In the genomic region with DNA sequence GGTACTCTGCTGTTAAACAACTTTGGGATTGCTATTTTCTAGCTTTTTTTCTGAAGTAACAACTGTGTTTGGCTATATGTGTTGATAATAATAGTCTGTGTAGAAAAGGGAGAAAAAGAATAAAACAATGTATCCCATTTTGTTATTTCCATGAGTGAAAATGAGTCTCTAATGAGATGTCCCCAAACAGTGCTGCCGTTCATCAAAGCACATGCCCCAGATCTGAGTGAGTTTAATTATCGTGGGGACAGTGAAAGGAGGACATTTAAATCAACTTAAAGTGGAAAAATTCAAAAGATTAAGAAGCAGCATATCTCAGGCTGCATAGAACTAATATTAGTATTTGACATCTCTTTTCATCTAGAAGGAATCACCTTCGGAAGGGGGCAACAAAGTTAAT, we compare ENCODE assay signal across 24 cellular contexts. TPM values are rescaled to one million over a fixed set of nuclear protein-coding genes. Genes with fewer than 3 reads are reported as not detected.
DNase-seq lines count a peak whose midpoint lies in the region; ATAC-seq lines count a peak whose summit lies in the region.
"Had no signal": no experiment of that assay in that cellular context is flagged by ENCODE, and none has a peak within 500 bp of the region (broad histone marks: within the 10 kb centered on the region; RNA-seq: fewer than 3 reads in every experiment).

No MANE protein-coding gene starts in this region.

- CTCF ChIA-PET in activated CD4-positive, alpha-beta memory T cell treated with anti-CD3 and anti-CD28 coated beads for 36 hours (lab: Charles Lee): no interaction called here

- H3K27ac Mint-ChIP-seq in memory B cell: peak overlapping the region; percentile 9
- no peak overlapping the region for H3K27ac Mint-ChIP-seq in activated CD4-positive, alpha-beta memory T cell treated with anti-CD3 and anti-CD28 coated beads for 36 hours
- H3K27ac Mint-ChIP-seq: H9 had no signal

- H3K27me3 Mint-ChIP-seq in memory B cell: no peaks in the 10 kb centered on the region
- no peaks in the 10 kb centered on the region for H3K27me3 Mint-ChIP-seq in activated CD4-positive, alpha-beta memory T cell treated with anti-CD3 and anti-CD28 coated beads for 36 hours
- H3K27me3 Mint-ChIP-seq: CD8-positive, alpha-beta memory T cell had no signal

- intact Hi-C loops in activated CD4-positive, alpha-beta memory T cell treated with anti-CD3 and anti-CD28 coated beads for 36 hours (cut with micrococcal nuclease): no loop called here

- H3K36me3 Mint-ChIP-seq in memory B cell: peaks cover 18% of the 10 kb centered on the region
- H3K36me3 Mint-ChIP-seq in activated CD4-positive, alpha-beta memory T cell treated with anti-CD3 and anti-CD28 coated beads for 36 hours: peaks cover 10% of the 10 kb centered on the region

- POLR2A ChIA-PET in activated CD4-positive, alpha-beta memory T cell treated with anti-CD3 and anti-CD28 coated beads for 36 hours (lab: Charles Lee): no interaction called here

- no peak overlapping the region for H3K4me3 Mint-ChIP-seq in memory B cell
- no peak overlapping the region for H3K4me3 Mint-ChIP-seq in activated CD4-positive, alpha-beta memory T cell treated with anti-CD3 and anti-CD28 coated beads for 36 hours
- H3K4me3 Mint-ChIP-seq: CD8-positive, alpha-beta memory T cell; H9 had no signal

- no peak for ATAC-seq in memory B cell (ENCODE audit: low read depth)
- ATAC-seq: K562, Panc1 had no signal

- peak; percentile 66 for DNase-seq in Ammon's horn (ENCODE audit: low spot score)
- no peak for DNase-seq in memory B cell (ENCODE audit: low spot score in 2 of 2)
- DNase-seq in substantia nigra (lab: John Stamatoyannopoulos, UW): peak in 5 of 49 donors; percentile 9 to 29 (median 21)
- no peak for DNase-seq in effector CD4-positive, alpha-beta T cell
- DNase-seq in activated CD4-positive, alpha-beta memory T cell treated with anti-CD3 and anti-CD28 coated beads for 36 hours: no peak
- DNase-seq in HuH-7 (ENCODE audit: low spot score): no peak
- DNase-seq: AML-193; Calu3; CD8-positive, alpha-beta memory T cell; DMS153; GM23248; H9; MM.1S; NCI-H1048; NCI-H1417 treated with DMSO at 0.1 percent for 48 hours; NCI-H187; NCI-H2107; NCI-H69; NK-92 treated with Interleukin-12 subunit alpha and Interleukin-12 subunit beta, amount 100 ng/mL, for 24 hours; SJCRH30 had no signal

- peaks cover 10% of the 10 kb centered on the region for H3K4me1 Mint-ChIP-seq in memory B cell
- H3K4me1 Mint-ChIP-seq in activated CD4-positive, alpha-beta memory T cell treated with anti-CD3 and anti-CD28 coated beads for 36 hours (ENCODE audit: low read depth): peaks cover 13% of the 10 kb centered on the region
- H3K4me1 Mint-ChIP-seq: H9 had no signal

- H3K27ac ChIP-seq in cingulate gyrus (ENCODE audit: low read depth, low read length): peak overlapping the region; percentile 86
- peak overlapping the region; percentile 93 for H3K27ac ChIP-seq in substantia nigra (ENCODE audit: low read depth, low read length, poor library complexity, severe bottlenecking)
- H3K27ac ChIP-seq: C4-2B, GM23248, SJCRH30 had no signal

- H3K9me3 Mint-ChIP-seq in memory B cell: peaks cover 7% of the 10 kb centered on the region
- H3K9me3 Mint-ChIP-seq in activated CD4-positive, alpha-beta memory T cell treated with anti-CD3 and anti-CD28 coated beads for 36 hours: peaks cover 10% of the 10 kb centered on the region

RNA-seq across cellular contexts. Expression of gene NCOA7, which starts 59.6 kb away (rescaled TPM):
- 10 to 100 TPM; 42.3 to 43.4 TPM for total RNA-seq in activated CD4-positive, alpha-beta memory T cell treated with anti-CD3 and anti-CD28 coated beads for 36 hours
